Comparison of ENCODE assay signal across 19 cellular contexts in the genomic region with DNA sequence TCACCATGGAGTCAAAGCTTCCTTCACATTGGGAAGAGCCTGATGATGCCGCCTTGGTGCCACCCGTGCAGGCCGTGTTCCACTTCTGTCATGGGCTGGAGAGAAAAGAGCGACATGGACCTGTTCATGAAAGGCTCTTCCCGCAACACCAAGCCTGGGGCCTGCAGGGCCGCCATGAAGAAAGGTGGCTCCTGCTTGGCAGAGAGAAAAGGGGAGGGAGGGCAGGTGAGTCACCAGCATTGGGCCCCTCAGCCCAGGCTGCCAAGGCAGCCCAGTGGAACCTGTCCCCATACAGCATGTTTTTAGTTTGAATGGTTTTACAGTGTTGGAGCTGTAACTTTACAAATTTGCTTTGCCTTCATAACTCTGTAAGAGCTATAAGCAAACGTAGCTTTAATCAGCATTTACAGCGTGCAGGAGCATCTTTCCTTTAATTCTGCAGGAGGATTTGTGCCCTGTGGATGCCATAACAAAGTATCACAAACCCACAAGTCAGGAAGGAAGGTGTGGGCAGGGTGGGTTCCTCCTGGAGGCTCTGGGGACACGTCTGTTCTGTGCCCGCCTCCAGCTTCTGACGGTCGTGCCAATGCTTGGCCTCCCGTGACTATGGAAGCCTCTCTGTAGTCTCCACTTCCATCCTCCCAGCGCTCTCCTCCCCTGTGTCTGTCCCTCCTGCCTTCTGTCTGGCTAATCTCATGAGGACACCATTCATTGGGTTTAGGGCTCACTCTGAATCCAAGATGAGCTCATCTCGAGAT. TPM values are rescaled to one million over a fixed set of nuclear protein-coding genes. Genes with fewer than 3 reads are reported as not detected.
"Had no signal": no experiment of that assay in that cellular context is flagged by ENCODE, and none has a peak within 500 bp of the region (broad histone marks: within the 10 kb centered on the region; RNA-seq: fewer than 3 reads in every experiment).

No MANE protein-coding gene starts in this region.

- H3K9me3 ChIP-seq: right atrium auricular region, tibial artery, upper lobe of left lung, vagina had no signal

- H3K27me3 ChIP-seq: right atrium auricular region, upper lobe of left lung, vagina had no signal

- DNase-seq: effector CD4-positive, alpha-beta T cell; foreskin melanocyte; head of caudate nucleus; hypothalamus; kidney glomerular epithelial cell; naive thymus-derived CD8-positive, alpha-beta T cell; small intestine; stimulated activated CD4-positive, alpha-beta T cell treated with anti-CD3 and anti-CD28 coated beads, Interleukin-12 subunit alpha, Interleukin-12 subunit beta, amount 100 ng/mL, for 4 hours; stimulated activated CD8-positive, alpha-beta memory T cell treated with anti-CD3 and anti-CD28 coated beads, Interleukin-4, amount 100 ng/mL, for 48 hours; stimulated activated naive CD8-positive, alpha-beta T cell treated with anti-CD3 and anti-CD28 coated beads, Interleukin-15, Interleukin-2, amounts not matched to agents 100 U/mL and 50 U/mL, for 24 hours; upper lobe of left lung had no signal

- H3K36me3 ChIP-seq: right atrium auricular region, tibial artery, upper lobe of left lung, vagina had no signal

- H3K9me3 Mint-ChIP-seq: naive thymus-derived CD8-positive, alpha-beta T cell; stimulated activated effector memory CD8-positive, alpha-beta T cell treated with anti-CD3 and anti-CD28 coated beads, Interleukin-12 subunit alpha, Interleukin-12 subunit beta, amount 100 ng/mL, for 72 hours had no signal

- H3K4me3 Mint-ChIP-seq: naive thymus-derived CD8-positive, alpha-beta T cell; stimulated activated effector memory CD8-positive, alpha-beta T cell treated with anti-CD3 and anti-CD28 coated beads, Interleukin-12 subunit alpha, Interleukin-12 subunit beta, amount 100 ng/mL, for 72 hours had no signal

- H3K4me1 ChIP-seq: right atrium auricular region, upper lobe of left lung, vagina had no signal

- H3K27ac ChIP-seq: coronary artery, right atrium auricular region, tibial artery, upper lobe of left lung, vagina had no signal

- H3K4me3 ChIP-seq: coronary artery, right atrium auricular region, tibial artery, upper lobe of left lung, vagina had no signal

- H3K27ac Mint-ChIP-seq: naive thymus-derived CD8-positive, alpha-beta T cell; stimulated activated effector memory CD8-positive, alpha-beta T cell treated with anti-CD3 and anti-CD28 coated beads, Interleukin-12 subunit alpha, Interleukin-12 subunit beta, amount 100 ng/mL, for 72 hours had no signal

- H3K4me1 Mint-ChIP-seq: stimulated activated effector memory CD8-positive, alpha-beta T cell treated with anti-CD3 and anti-CD28 coated beads, Interleukin-12 subunit alpha, Interleukin-12 subunit beta, amount 100 ng/mL, for 72 hours had no signal

- ATAC-seq: naive thymus-derived CD8-positive, alpha-beta T cell; stimulated activated effector memory CD8-positive, alpha-beta T cell treated with anti-CD3 and anti-CD28 coated beads, Interleukin-12 subunit alpha, Interleukin-12 subunit beta, amount 100 ng/mL, for 72 hours; stimulated activated naive CD8-positive, alpha-beta T cell treated with anti-CD3 and anti-CD28 coated beads, Interleukin-15, Interleukin-2, amounts not matched to agents 100 U/mL and 50 U/mL, for 24 hours had no signal

RNA-seq across cellular contexts. Expression of gene RIPK4, which starts 49.1 kb away (rescaled TPM):
- total RNA-seq: mesenteric fat pad, temporal lobe had no signal
- polyA plus RNA-seq: neural cell had no signal
